ENCODE assay signal across 8 cellular contexts in genomic region chr4:40325406-40326019, GRCh38. TPM values are rescaled to one million over a fixed set of nuclear protein-coding genes. Genes with fewer than 3 reads are reported as not detected.
DNase-seq lines count a peak whose midpoint lies in the region; ATAC-seq and TF ChIP-seq lines count a peak whose summit lies in the region.

No MANE protein-coding gene starts in this region.

- H3K9me3 Mint-ChIP-seq in activated T-helper 17 cell treated with anti-CD3 and anti-CD28 coated beads, Interleukin-2, amount 50 U/mL, for 72 hours, result no peaks in the 10 kb centered on the region
- no peaks in the 10 kb centered on the region for H3K9me3 Mint-ChIP-seq in progenitor cell of endocrine pancreas (ENCODE audit: low read depth)

- H3K4me3 Mint-ChIP-seq in activated T-helper 17 cell treated with anti-CD3 and anti-CD28 coated beads, Interleukin-2, amount 50 U/mL, for 72 hours, result no peak overlapping the region
- H3K4me3 Mint-ChIP-seq in progenitor cell of endocrine pancreas (ENCODE audit: low read depth), result no peak overlapping the region

- intact Hi-C loops in posterior vena cava (cut with DNase I), result no loop called here

- peak; percentile 90 for TF ChIP-seq CTCF in progenitor cell of endocrine pancreas (IDR thresholded peaks at IDR 0.05; ENCODE audit: unreplicated experiment)

- peaks cover 10% of the 10 kb centered on the region for H3K27me3 Mint-ChIP-seq in activated T-helper 17 cell treated with anti-CD3 and anti-CD28 coated beads, Interleukin-2, amount 50 U/mL, for 72 hours
- H3K27me3 Mint-ChIP-seq in progenitor cell of endocrine pancreas, result no peaks in the 10 kb centered on the region

- DNase-seq in ELR (ENCODE audit: low read depth) (peak; percentile 77), HT1080 (ENCODE audit: low read depth) (peak; percentile 56), NOMO-1 treated with dmso at 0.1 percent for 144 hours (lab: John Stamatoyannopoulos, UW; ENCODE audit: unreplicated experiment) (peak; percentile 41), fibroblast of the conjunctiva (ENCODE audit: low read depth) (peak; percentile 66), progenitor cell of endocrine pancreas (ENCODE audit: low spot score, unreplicated experiment) (no peak), posterior vena cava (ENCODE audit: low spot score) (no peak)

- H3K27ac Mint-ChIP-seq in activated T-helper 17 cell treated with anti-CD3 and anti-CD28 coated beads, Interleukin-2, amount 50 U/mL, for 72 hours, result peak overlapping the region; percentile 56
- peak overlapping the region; percentile 42 for H3K27ac Mint-ChIP-seq in progenitor cell of endocrine pancreas

- ATAC-seq in GM21515 (IDR thresholded peaks at IDR 0.05; ENCODE audit: unreplicated experiment), result peak; percentile 86
- peak; percentile 96 for ATAC-seq in activated T-helper 17 cell treated with anti-CD3 and anti-CD28 coated beads, Interleukin-2, amount 50 U/mL, for 72 hours (replicated peaks)

- H3K4me1 Mint-ChIP-seq in activated T-helper 17 cell treated with anti-CD3 and anti-CD28 coated beads, Interleukin-2, amount 50 U/mL, for 72 hours, result peaks cover 15% of the 10 kb centered on the region
- H3K4me1 Mint-ChIP-seq in progenitor cell of endocrine pancreas (ENCODE audit: low read depth), result peaks cover 33% of the 10 kb centered on the region

- H3K36me3 Mint-ChIP-seq in activated T-helper 17 cell treated with anti-CD3 and anti-CD28 coated beads, Interleukin-2, amount 50 U/mL, for 72 hours (ENCODE audit: low read depth), result no peaks in the 10 kb centered on the region
- H3K36me3 Mint-ChIP-seq in progenitor cell of endocrine pancreas (ENCODE audit: insufficient read depth), result no peaks in the 10 kb centered on the region

RNA-seq across cellular contexts. Expression of gene CHRNA9, which starts 9.6 kb away (rescaled TPM):
- total RNA-seq in HT1080 (2014; rRNA removed; shearing (Covaris generic)), result 2.6 and 6.3 TPM in 2 replicates
- 6.9 and 8.1 TPM in 2 replicates for polyA plus RNA-seq in HT1080 (2015; cell fraction: cytosol; rRNA removed)
- polyA plus RNA-seq in HT1080 (2015; cell fraction: nucleus; rRNA removed), result 3.3 and 5.1 TPM in 2 replicates
- total RNA-seq in activated T-helper 17 cell treated with anti-CD3 and anti-CD28 coated beads, Interleukin-2, amount 50 U/mL, for 72 hours, result not detected
- 0.22 and 0.43 TPM in 2 replicates for total RNA-seq in progenitor cell of endocrine pancreas
- total RNA-seq in posterior vena cava, result not detected

Comparison
In these comparisons a context has a peak if more than half of its experiments do, and no peak if none do; other contexts are left out.
1. DNase-seq: peak in ELR (single experiment), HT1080 (single experiment), NOMO-1 treated with dmso at 0.1 percent for 144 hours (single experiment) and fibroblast of the conjunctiva (single experiment); none in progenitor cell of endocrine pancreas (single experiment) and posterior vena cava (single experiment).